ENCODE assay signal across 1 cellular context in genomic region chr17:81165246-81166032, GRCh38.
A peak's percentile ranks its signal among the peaks of the same experiment; 100 is the strongest.
TF ChIP-seq lines count a peak whose summit lies in the region.

Gene PVALEF, plus strand, starts transcription at chr17:81165507. Its CDS starts 15,720 bp downstream, at chr17:81181227.

TF ChIP-seq in HepG2, 621 proteins besides CTCF, POLR2A, EP300 and RAD21 (continued from another document and continues in another):
- no peak for TF ChIP-seq ZNF674 (CRISPR knock-in tag; IDR thresholded peaks at IDR 0.05; ENCODE audit: low read depth)
- peak; percentile 58; the same call in 1 of the 2 replicates for TF ChIP-seq NKX3-1 (CRISPR knock-in tag; IDR thresholded peaks at IDR 0.05)
- TF ChIP-seq SRY (CRISPR knock-in tag; IDR thresholded peaks at IDR 0.05): no peak
- TF ChIP-seq NFAT5 (CRISPR knock-in tag; IDR thresholded peaks at IDR 0.05): no peak; the same call in none of the 2 replicates
- TF ChIP-seq ZNF414 (CRISPR knock-in tag; IDR thresholded peaks at IDR 0.05): no peak; the same call in none of the 2 replicates
- no peak for TF ChIP-seq ZBTB37 (CRISPR knock-in tag; IDR thresholded peaks at IDR 0.05)
- TF ChIP-seq PRMT3 (CRISPR knock-in tag; IDR thresholded peaks at IDR 0.05; ENCODE audit: borderline replicate concordance, low read depth): peak; percentile 66; the same call in 1 of the 2 replicates
- TF ChIP-seq ZNF557 (CRISPR knock-in tag; IDR thresholded peaks at IDR 0.05): no peak
- peak; percentile 76 for TF ChIP-seq ZNF441 (CRISPR knock-in tag; IDR thresholded peaks at IDR 0.05; ENCODE audit: borderline replicate concordance)
- TF ChIP-seq STAT5B (CRISPR knock-in tag; IDR thresholded peaks at IDR 0.05): no peak
- no peak for TF ChIP-seq FOXM1 (CRISPR knock-in tag; IDR thresholded peaks at IDR 0.05)
- no peak for TF ChIP-seq ZNF383 (CRISPR knock-in tag; IDR thresholded peaks at IDR 0.05; ENCODE audit: borderline replicate concordance)
- peak; percentile 81 for TF ChIP-seq ZBTB39 (CRISPR knock-in tag; IDR thresholded peaks at IDR 0.05)
- no peak; the same call in 1 of the 2 replicates for TF ChIP-seq ZNF326 (CRISPR knock-in tag; IDR thresholded peaks at IDR 0.05; ENCODE audit: borderline replicate concordance)
- TF ChIP-seq ZNF30 (CRISPR knock-in tag; IDR thresholded peaks at IDR 0.05): peak; percentile 54; the same call in 1 of the 2 replicates
- TF ChIP-seq ZBTB2 (CRISPR knock-in tag; IDR thresholded peaks at IDR 0.05; ENCODE audit: low read depth): peak; percentile 65; the same call in 1 of the 2 replicates
- TF ChIP-seq HMGA1 (CRISPR knock-in tag; conservative IDR thresholded peaks at IDR 0.05): no peak
- TF ChIP-seq PPARG (CRISPR knock-in tag; conservative IDR thresholded peaks at IDR 0.05): 0 out of 2 replicates have a peak, but pooled peaks have one; percentile 28
- TF ChIP-seq SKIL (CRISPR knock-in tag; IDR thresholded peaks at IDR 0.05; ENCODE audit: borderline replicate concordance): peak; percentile 29; the same call in 1 of the 2 replicates
- TF ChIP-seq ZNF337 (CRISPR knock-in tag; IDR thresholded peaks at IDR 0.05; ENCODE audit: borderline replicate concordance, low read depth): 0 out of 2 replicates have a peak, but pooled peaks have one; percentile 54
- no peak; the same call in 1 of the 2 replicates for TF ChIP-seq ZBTB38 (CRISPR knock-in tag; IDR thresholded peaks at IDR 0.05)
- TF ChIP-seq KLF16 (CRISPR knock-in tag; IDR thresholded peaks at IDR 0.05): peak in 1 of 2 experiments; percentile 64; a peak in 1 of 4 replicates
- no peak for TF ChIP-seq AKNA (CRISPR knock-in tag; IDR thresholded peaks at IDR 0.05; ENCODE audit: borderline replicate concordance)
- no peak; the same call in 1 of the 2 replicates for TF ChIP-seq THAP11 (CRISPR knock-in tag; IDR thresholded peaks at IDR 0.05)
- TF ChIP-seq SP2 (CRISPR knock-in tag; IDR thresholded peaks at IDR 0.05): no peak
- peak; percentile 82 for TF ChIP-seq SALL1 (CRISPR knock-in tag; IDR thresholded peaks at IDR 0.05)
- no peak for TF ChIP-seq CBX2 (IDR thresholded peaks at IDR 0.05; ENCODE audit: low read depth, low read length)
- TF ChIP-seq CBX2 (CRISPR knock-in tag; IDR thresholded peaks at IDR 0.05; ENCODE audit: low read depth): no peak
- TF ChIP-seq ATF2 (CRISPR knock-in tag; IDR thresholded peaks at IDR 0.05): no peak
- 0 out of 2 replicates have a peak, but pooled peaks have one; percentile 72 for TF ChIP-seq REL (CRISPR knock-in tag; conservative IDR thresholded peaks at IDR 0.05)
- no peak; the same call in 1 of the 2 replicates for TF ChIP-seq MYC (CRISPR knock-in tag; IDR thresholded peaks at IDR 0.05; ENCODE audit: borderline replicate concordance)
- TF ChIP-seq KDM2A (CRISPR knock-in tag; IDR thresholded peaks at IDR 0.05; ENCODE audit: borderline replicate concordance, low read depth): peak; percentile 84
- no peak for TF ChIP-seq PRDM4 (CRISPR knock-in tag; IDR thresholded peaks at IDR 0.05; ENCODE audit: borderline replicate concordance)
- TF ChIP-seq ZSCAN29 (CRISPR knock-in tag; conservative IDR thresholded peaks at IDR 0.05): no peak
- no peak for TF ChIP-seq ZNF747 (CRISPR knock-in tag; IDR thresholded peaks at IDR 0.05; ENCODE audit: borderline replicate concordance)
